In genomic region chr20:48207505-48207904, GRCh38 we compare ENCODE assay signal across 37 cellular contexts.
DNase-seq lines count a peak whose midpoint lies in the region; ATAC-seq, FAIRE-seq and TF ChIP-seq lines count a peak whose summit lies in the region.
"Had no signal": no experiment of that assay in that cellular context is flagged by ENCODE, and none has a peak within 500 bp of the region (broad histone marks: within the 10 kb centered on the region; RNA-seq: fewer than 3 reads in every experiment).

No MANE protein-coding gene starts in this region.

- intact Hi-C loops in right cardiac atrium (cut with DNase I) (no loop called here), sciatic nerve (cut with DNase I) (no loop called here)

- no peak for ATAC-seq in right cardiac atrium
- no peak for ATAC-seq in sciatic nerve
- ATAC-seq: A549; CD8-positive, alpha-beta T cell had no signal

- H3K27me3 Mint-ChIP-seq in glutamatergic neuron (ENCODE audit: unreplicated experiment), result peaks cover 19% of the 10 kb centered on the region
- peaks cover 3% of the 10 kb centered on the region for H3K27me3 Mint-ChIP-seq in progenitor cell of endocrine pancreas
- H3K27me3 Mint-ChIP-seq: CD4-positive, alpha-beta T cell; CD4-positive, CD25-positive, alpha-beta regulatory T cell had no signal

- H3K27ac ChIP-seq in HEK293 (ENCODE audit: extremely low read depth, low read depth, low read length) (no peak overlapping the region), right cardiac atrium (ENCODE audit: low read length) (no peak overlapping the region)
- H3K27ac ChIP-seq: 22Rv1; A549; BLaER1; BLaER1 treated with 17β-estradiol and CSF1 and Interleukin-3, amounts not matched to agents 10 nM and 100 nM; C4-2B had no signal

- no peaks in the 10 kb centered on the region for H3K27me3 ChIP-seq in right cardiac atrium (ENCODE audit: control insufficient read depth, insufficient read depth)
- H3K27me3 ChIP-seq: BE2C; BLaER1; BLaER1 treated with 17β-estradiol and CSF1 and Interleukin-3, amounts not matched to agents 10 nM and 100 nM had no signal

- no peaks in the 10 kb centered on the region for H3K36me3 ChIP-seq in HEK293 (ENCODE audit: control insufficient read depth in 2 of 2, insufficient read depth in 1 of 2, low read length in 2 of 2)
- H3K36me3 ChIP-seq: BE2C; BLaER1; BLaER1 treated with 17β-estradiol and CSF1 and Interleukin-3, amounts not matched to agents 10 nM and 100 nM had no signal

- TF ChIP-seq CTCF in HEK293 (tag by site-specific recombination; IDR thresholded peaks at IDR 0.05), result no peak
- no peak for TF ChIP-seq CTCF in glutamatergic neuron (IDR thresholded peaks at IDR 0.05; ENCODE audit: partially characterized antibody, unreplicated experiment)
- no peak for TF ChIP-seq CTCF in progenitor cell of endocrine pancreas (IDR thresholded peaks at IDR 0.05; ENCODE audit: unreplicated experiment)

- H3K4me1 ChIP-seq in HEK293 (ENCODE audit: control insufficient read depth, insufficient read depth, low read length) (no peaks in the 10 kb centered on the region), right cardiac atrium (ENCODE audit: control insufficient read depth, insufficient read depth, low read length) (no peaks in the 10 kb centered on the region)
- H3K4me1 ChIP-seq: A549, BE2C, Caco-2 had no signal

- 82% methylated on average over 4 of the region's 4 CpGs for WGBS in right cardiac atrium

- H3K27ac Mint-ChIP-seq in glutamatergic neuron (ENCODE audit: unreplicated experiment), result peak overlapping the region; percentile 62
- H3K27ac Mint-ChIP-seq in progenitor cell of endocrine pancreas, result no peak overlapping the region
- H3K27ac Mint-ChIP-seq: B cell; CD14-positive monocyte; CD4-positive, alpha-beta memory T cell; CD4-positive, alpha-beta T cell; CD4-positive, CD25-positive, alpha-beta regulatory T cell; CD8-positive, alpha-beta memory T cell; CD8-positive, alpha-beta T cell had no signal

- POLR2A ChIA-PET in HEK293 (lab: Yijun Ruan, JAX), result no interaction called here

- H3K4me3 ChIP-seq in HEK293 (ENCODE audit: low read depth, low read length), result no peak overlapping the region
- no peak overlapping the region for H3K4me3 ChIP-seq in right cardiac atrium (ENCODE audit: low read length)
- H3K4me3 ChIP-seq: A549; BLaER1; BLaER1 treated with 17β-estradiol and CSF1 and Interleukin-3, amounts not matched to agents 10 nM and 100 nM had no signal

- H3K9me3 Mint-ChIP-seq in glutamatergic neuron (ENCODE audit: unreplicated experiment), result peaks cover 19% of the 10 kb centered on the region
- H3K9me3 Mint-ChIP-seq in progenitor cell of endocrine pancreas (ENCODE audit: low read depth), result no peaks in the 10 kb centered on the region
- H3K9me3 Mint-ChIP-seq: CD14-positive monocyte; CD4-positive, alpha-beta memory T cell; CD4-positive, alpha-beta T cell; CD4-positive, CD25-positive, alpha-beta regulatory T cell; CD8-positive, alpha-beta memory T cell; CD8-positive, alpha-beta T cell had no signal

- H3K4me3 Mint-ChIP-seq in glutamatergic neuron (ENCODE audit: unreplicated experiment) (no peak overlapping the region), progenitor cell of endocrine pancreas (ENCODE audit: low read depth) (no peak overlapping the region)
- H3K4me3 Mint-ChIP-seq: B cell; CD14-positive monocyte; CD4-positive, alpha-beta memory T cell; CD4-positive, alpha-beta T cell; CD4-positive, CD25-positive, alpha-beta regulatory T cell; CD8-positive, alpha-beta memory T cell; CD8-positive, alpha-beta T cell had no signal

- no peaks in the 10 kb centered on the region for H3K9me3 ChIP-seq in HEK293 (ENCODE audit: control insufficient read depth, insufficient read depth, low read depth, low read length)
- no peaks in the 10 kb centered on the region for H3K9me3 ChIP-seq in right cardiac atrium (ENCODE audit: control insufficient read depth, low read length)
- H3K9me3 ChIP-seq: A549; BE2C; BLaER1; BLaER1 treated with 17β-estradiol and CSF1 and Interleukin-3, amounts not matched to agents 10 nM and 100 nM; Caco-2 had no signal

- CTCF ChIA-PET in HEK293 (lab: Yijun Ruan, JAX), result interaction anchor here (0.6 kb wide), 1 partner anchor 252 kb away, joined by 4 read pairs; no protein-coding TSS in a partner anchor

- peaks cover 6% of the 10 kb centered on the region for H3K36me3 Mint-ChIP-seq in glutamatergic neuron (ENCODE audit: unreplicated experiment)
- no peaks in the 10 kb centered on the region for H3K36me3 Mint-ChIP-seq in progenitor cell of endocrine pancreas (ENCODE audit: insufficient read depth)
- H3K36me3 Mint-ChIP-seq: CD14-positive monocyte; CD4-positive, alpha-beta memory T cell; CD4-positive, CD25-positive, alpha-beta regulatory T cell; CD8-positive, alpha-beta memory T cell; CD8-positive, alpha-beta T cell had no signal

- FAIRE-seq in HTR-8/SVneo (lab: Jason Lieb, UNC) (peak; percentile 84), urothelium cell line (lab: Jason Lieb, UNC) (peak; percentile 88)
- FAIRE-seq: A204.1, A549, D721Med had no signal

- H3K4me1 Mint-ChIP-seq in glutamatergic neuron (ENCODE audit: low read depth, unreplicated experiment), result peaks cover 56% of the 10 kb centered on the region
- H3K4me1 Mint-ChIP-seq in progenitor cell of endocrine pancreas (ENCODE audit: low read depth), result peaks cover 4% of the 10 kb centered on the region
- H3K4me1 Mint-ChIP-seq: B cell; CD14-positive monocyte; CD4-positive, alpha-beta memory T cell; CD4-positive, CD25-positive, alpha-beta regulatory T cell; CD8-positive, alpha-beta memory T cell had no signal

- no peak for DNase-seq in HTR-8/SVneo (ENCODE audit: insufficient read length, low spot score)
- no peak for DNase-seq in glutamatergic neuron
- DNase-seq in urothelium cell line (ENCODE audit: low spot score), result no peak
- DNase-seq in progenitor cell of endocrine pancreas (ENCODE audit: low spot score, unreplicated experiment), result no peak
- DNase-seq in right cardiac atrium, result no peak
- DNase-seq in sciatic nerve (ENCODE audit: low spot score), result no peak
- no peak for DNase-seq in NCI-H187 treated with DMSO at 0.1 percent for 48 hours (lab: John Stamatoyannopoulos, UW)
- DNase-seq: 8988T; ACHN; AML-193; BE2C; C1 segment of cervical spinal cord; Caco-2; Calu3; CD4-positive, alpha-beta memory T cell; CD4-positive, alpha-beta T cell; CD4-positive, CD25-positive, alpha-beta regulatory T cell; CD8-positive, alpha-beta memory T cell; CD8-positive, alpha-beta T cell; COR-L47; DMS 273 treated with DMSO at 0.1 percent for 48 hours; DMS153; DMS53; DMS79; DMS79 treated with DMSO at 0.1 percent for 48 hours; DND-41; EL had no signal

TF ChIP-seq in HEK293, 187 proteins besides CTCF, POLR2A, EP300 and RAD21 (continues in another document):
- TF ChIP-seq ZNF211 (tag by site-specific recombination; IDR thresholded peaks at IDR 0.05; ENCODE audit: low read depth) (0 out of 2 replicates have a peak, but pooled peaks have one; percentile 34), ZNF362 (tag by site-specific recombination; IDR thresholded peaks at IDR 0.05) (no peak), ZNF239 (tag by site-specific recombination; IDR thresholded peaks at IDR 0.05) (no peak), ZFP41 (tag by site-specific recombination; IDR thresholded peaks at IDR 0.05; ENCODE audit: borderline replicate concordance) (no peak), SETDB1 (IDR thresholded peaks at IDR 0.05; ENCODE audit: insufficient read length, low read length) (no peak), ZNF366 (tag by site-specific recombination; conservative IDR thresholded peaks at IDR 0.05) (peak; percentile 96), ZNF544 (tag by site-specific recombination; IDR thresholded peaks at IDR 0.05) (no peak), ZNF18 (tag by site-specific recombination; IDR thresholded peaks at IDR 0.05) (no peak), ZBTB17 (tag by site-specific recombination; IDR thresholded peaks at IDR 0.05) (peak; percentile 74; the same call in 1 of the 2 replicates), ZNF433 (tag by site-specific recombination; IDR thresholded peaks at IDR 0.05; ENCODE audit: low read depth) (no peak), ZBTB6 (tag by site-specific recombination; IDR thresholded peaks at IDR 0.05) (no peak)
